18 cellular contexts compared by ENCODE assay signal in the genomic region with DNA sequence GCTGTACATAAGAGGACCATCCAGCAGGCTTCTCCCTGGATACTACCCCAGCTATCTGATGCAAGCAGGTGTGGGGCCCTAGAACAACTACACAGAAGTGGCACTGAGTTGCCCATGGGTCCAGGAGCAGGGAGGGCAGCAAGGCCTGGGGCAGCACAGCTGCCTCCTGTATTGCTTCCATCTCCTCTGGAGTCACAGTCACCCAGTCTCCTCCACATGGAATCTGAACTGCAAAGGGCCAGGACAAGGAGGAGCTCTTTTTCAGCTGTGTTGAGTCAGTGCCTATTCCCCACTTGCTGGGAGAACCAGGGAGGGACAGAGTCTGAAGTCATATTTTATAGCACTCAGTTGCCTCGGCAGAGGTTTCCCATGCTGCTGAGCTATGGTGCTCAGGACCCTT.
A peak's percentile ranks its signal among the peaks of the same experiment; 100 is the strongest.
DNase-seq lines count a peak whose midpoint lies in the region; ATAC-seq and TF ChIP-seq lines count a peak whose summit lies in the region.
"Had no signal": no experiment of that assay in that cellular context is flagged by ENCODE, and none has a peak within 500 bp of the region (broad histone marks: within the 10 kb centered on the region; RNA-seq: fewer than 3 reads in every experiment).

No MANE protein-coding gene starts in this region.

- TF ChIP-seq POLR2A in spleen (IDR thresholded peaks at IDR 0.05) = no peak
- TF ChIP-seq POLR2A in adrenal gland (IDR thresholded peaks at IDR 0.05) = no peak

- 47 to 71% methylated on average over 1 of the region's 1 CpG for WGBS in esophagus, 2 donors
- WGBS in spleen, 5 donors = 80 to 100% (median 91%) methylated on average over 1 of the region's 1 CpG
- 86 to 100% (median 90%) methylated on average over 1 of the region's 1 CpG for WGBS in adrenal gland, 4 donors

- H3K27ac ChIP-seq in esophagus (ENCODE audit: low read depth in 2 of 2, low read length in 1 of 2) (peak overlapping the region; percentile 26 to 36), spleen (peak overlapping the region in 5 of 8 donors; percentile 30 to 77 (median 39)), adrenal gland (no peak overlapping the region)
- H3K27ac ChIP-seq: SJSA1, tibial nerve had no signal

- TF ChIP-seq CTCF in spleen (IDR thresholded peaks at IDR 0.05 in 8 of 11, conservative IDR thresholded peaks at IDR 0.05 in 3 of 11) = no peak
- no peak for TF ChIP-seq CTCF in adrenal gland (IDR thresholded peaks at IDR 0.05)

- H3K36me3 ChIP-seq in esophagus (ENCODE audit: control insufficient read depth in 2 of 2, insufficient read depth in 2 of 2, low read length in 1 of 2) = peaks cover 3% of the 10 kb centered on the region in 2 donors
- peaks cover 0 to 31% (median 0%) of the 10 kb centered on the region in 6 donors for H3K36me3 ChIP-seq in spleen
- no peaks in the 10 kb centered on the region for H3K36me3 ChIP-seq in adrenal gland (replicated peaks in 1 of 2)
- H3K36me3 ChIP-seq: MG63, SJSA1 had no signal

- H3K4me1 ChIP-seq in esophagus (ENCODE audit: control insufficient read depth in 2 of 2, insufficient read depth in 2 of 2, low read length in 1 of 2) (peaks cover 0 to 6% of the 10 kb centered on the region in 2 donors), spleen (peaks cover 22 to 54% (median 35%) of the 10 kb centered on the region in 6 donors), adrenal gland (replicated peaks in 1 of 2) (peaks cover 11 to 16% of the 10 kb centered on the region in 2 donors)

- peak overlapping the region; percentile 87 for H3K27ac Mint-ChIP-seq in T-helper 17 cell

- peaks cover 3% of the 10 kb centered on the region for H3K36me3 Mint-ChIP-seq in T-helper 17 cell (ENCODE audit: low read depth)

- ATAC-seq in T-helper 17 cell = no peak
- no peak for ATAC-seq in GM18873 (IDR thresholded peaks at IDR 0.05; ENCODE audit: low FRiP score, unreplicated experiment)

- H3K9me3 ChIP-seq in T-helper 17 cell (ENCODE audit: control insufficient read depth, low read length, poor library complexity, severe bottlenecking) = no peaks in the 10 kb centered on the region
- no peaks in the 10 kb centered on the region for H3K9me3 ChIP-seq in esophagus (ENCODE audit: control insufficient read depth in 2 of 2, insufficient read depth in 1 of 2, low read depth in 1 of 2, low read length in 1 of 2)
- H3K9me3 ChIP-seq in spleen = peaks cover 0 to 21% (median 18%) of the 10 kb centered on the region in 8 donors
- no peaks in the 10 kb centered on the region for H3K9me3 ChIP-seq in adrenal gland (replicated peaks in 1 of 3)

- H3K27me3 ChIP-seq in esophagus (ENCODE audit: control insufficient read depth in 1 of 2, insufficient read depth in 2 of 2, low read length in 2 of 2) (no peaks in the 10 kb centered on the region), spleen (replicated peaks in 1 of 7) (no peaks in the 10 kb centered on the region), adrenal gland (no peaks in the 10 kb centered on the region)
- H3K27me3 ChIP-seq: MG63, SJSA1, tibial nerve had no signal

- no peaks in the 10 kb centered on the region for H3K27me3 Mint-ChIP-seq in T-helper 17 cell

- H3K4me1 Mint-ChIP-seq in T-helper 17 cell = peaks cover 44% of the 10 kb centered on the region

- peak; percentile 54 for DNase-seq in activated CD8-positive, alpha-beta memory T cell treated with anti-CD3 and anti-CD28 coated beads for 24 hours
- no peak for DNase-seq in activated CD8-positive, alpha-beta memory T cell treated with anti-CD3 and anti-CD28 coated beads, Interleukin-2, amount 50 U/mL, for 4 hours
- DNase-seq in T-helper 17 cell = no peak
- DNase-seq in spleen = no peak
- DNase-seq in adrenal gland = no peak
- no peak for DNase-seq in MV-4-11 (lab: John Stamatoyannopoulos, UW)
- DNase-seq: cerebellar nuclear complex, COR-L47, H9, MG63, NCI-H187 treated with DMSO at 0.1 percent for 48 hours, NCI-H524, OCI-M1 had no signal

- intact Hi-C loops in spleen (cut with DNase I; ENCODE audit: low total_unique reads) = no loop called here
- intact Hi-C loops in adrenal gland (cut with DNase I) = no loop called here

- no peak overlapping the region for H3K4me3 ChIP-seq in esophagus (ENCODE audit: low read depth in 1 of 2, low read length in 2 of 2)
- no peak overlapping the region for H3K4me3 ChIP-seq in spleen
- H3K4me3 ChIP-seq in adrenal gland = no peak overlapping the region
- H3K4me3 ChIP-seq: lung, MG63, SJSA1, tibial nerve had no signal

- H3K4me3 Mint-ChIP-seq in T-helper 17 cell = peak overlapping the region; percentile 53
- H3K4me3 Mint-ChIP-seq: H9 had no signal

Comparison
In these comparisons a context has a peak if more than half of its experiments do, and no peak if none do; other contexts are left out.
1. H3K27ac ChIP-seq: peak in esophagus (2 of 2) and spleen (5 of 8); none in adrenal gland (0 of 5).